In genomic region chr6:64672651-64673050, GRCh38 we compare ENCODE assay signal across 19 cellular contexts.
"Had no signal": no experiment of that assay in that cellular context is flagged by ENCODE, and none has a peak within 500 bp of the region (broad histone marks: within the 10 kb centered on the region; RNA-seq: fewer than 3 reads in every experiment).

No MANE protein-coding gene starts in this region.

- DNase-seq: activated CD4-positive, alpha-beta T cell treated with anti-CD3 and anti-CD28 coated beads, Interleukin-2, amount 10 ng/mL, durations not matched to agents 24 days and 14 days; activated CD8-positive, alpha-beta memory T cell treated with anti-CD3 and anti-CD28 coated beads, Interleukin-2, amount 10 ng/mL, durations not matched to agents 7 days and 5 days; activated CD8-positive, alpha-beta T cell treated with anti-CD3 and anti-CD28 coated beads for 36 hours; activated gamma-delta T cell; activated T-cell treated with anti-CD3 and anti-CD28 coated beads for 4 hours; brain microvascular endothelial cell; caudate nucleus; left ventricle myocardium superior; nephron progenitor cell; right lobe of liver; stimulated activated CD4-positive, alpha-beta T cell treated with anti-CD3 and anti-CD28 coated beads, Interleukin-2, amount 100 ng/mL, for 24 hours; stomach; transverse colon had no signal

- ATAC-seq: activated CD4-positive, CD25-positive, alpha-beta regulatory T cell treated with anti-CD3 and anti-CD28 coated beads, Interleukin-2, amount 50 U/mL, for 24 hours; activated CD8-positive, alpha-beta memory T cell treated with anti-CD3 and anti-CD28 coated beads, Interleukin-2, amount 10 ng/mL, durations not matched to agents 7 days and 5 days; activated CD8-positive, alpha-beta T cell treated with anti-CD3 and anti-CD28 coated beads for 36 hours; gastroesophageal sphincter; left ventricle myocardium superior; stimulated activated effector memory CD8-positive, alpha-beta T cell treated with anti-CD3 and anti-CD28 coated beads, Interleukin-12 subunit alpha, Interleukin-12 subunit beta, amount 100 ng/mL, for 72 hours had no signal

- H3K4me3 ChIP-seq: ascending aorta, esophagus muscularis mucosa, gastroesophageal sphincter, right lobe of liver, skin epidermis, stomach, transverse colon had no signal
